In the genomic region with DNA sequence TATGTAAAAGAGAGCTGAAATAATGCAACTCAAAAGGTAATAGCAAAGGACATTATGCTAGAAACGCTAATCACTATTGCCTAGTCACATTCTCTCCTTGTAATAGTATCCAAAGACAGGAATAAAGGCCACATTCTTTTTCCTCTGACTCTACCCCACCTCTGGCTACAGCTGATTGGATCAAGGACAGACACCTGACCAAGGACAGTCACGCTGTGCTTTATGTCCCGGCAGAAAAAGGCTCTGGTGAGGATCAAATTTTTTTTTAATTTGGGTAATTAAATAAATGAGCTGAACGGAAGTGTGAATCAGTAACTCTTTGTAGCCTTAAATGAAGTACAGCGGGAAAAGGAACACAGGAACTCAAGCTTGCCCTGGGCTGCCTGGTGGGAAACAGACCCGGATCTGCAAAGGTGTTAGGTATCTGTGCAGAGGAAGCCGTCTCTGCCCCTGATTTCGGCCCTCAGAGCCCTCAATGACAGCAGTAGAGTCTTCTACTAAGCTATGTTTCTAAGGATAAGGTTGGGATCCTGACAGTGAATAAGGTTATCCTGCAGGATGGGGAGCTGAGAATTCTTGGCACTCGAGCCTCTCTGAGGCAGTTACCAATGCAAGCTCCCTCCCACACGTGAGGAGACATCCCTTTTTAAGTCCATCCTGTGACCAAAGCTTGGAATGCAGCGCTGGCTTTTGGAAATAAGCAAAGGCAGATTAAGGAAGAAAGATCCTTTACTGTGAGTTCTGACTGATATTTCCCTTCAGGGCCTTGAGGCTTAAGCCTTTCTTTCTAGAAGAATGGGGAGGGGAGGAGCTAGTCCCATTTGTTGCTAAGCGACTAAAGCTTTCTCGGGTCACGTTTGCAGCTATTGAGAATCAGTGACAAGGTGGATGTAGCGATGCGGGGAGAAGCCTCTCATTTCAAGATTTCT, we compare ENCODE assay signal across 10 cellular contexts. TPM values are rescaled to one million over a fixed set of nuclear protein-coding genes. Genes with fewer than 3 reads are reported as not detected.
DNase-seq lines count a peak whose midpoint lies in the region; FAIRE-seq and TF ChIP-seq lines count a peak whose summit lies in the region.
"Had no signal": no experiment of that assay in that cellular context is flagged by ENCODE, and none has a peak within 500 bp of the region (broad histone marks: within the 10 kb centered on the region; RNA-seq: fewer than 3 reads in every experiment).

No MANE protein-coding gene starts in this region.

- H3K9ac ChIP-seq in mesendoderm (ENCODE audit: low read length): peak overlapping the region; percentile 14

- H4K8ac ChIP-seq in mesendoderm (ENCODE audit: low read depth, low read length): no peak overlapping the region

- H3K36me3 ChIP-seq in mesendoderm (ENCODE audit: control insufficient read depth, insufficient read depth, low read length): no peaks in the 10 kb centered on the region

- no peak overlapping the region for H3K4me3 ChIP-seq in mesendoderm (ENCODE audit: low read length)

- peak overlapping the region; percentile 41 for H3K4me2 ChIP-seq in mesendoderm (ENCODE audit: low read length)

- H3K56ac ChIP-seq in mesendoderm (ENCODE audit: low read length): peak overlapping the region; percentile 18

- DNase-seq in DMS79 (lab: John Stamatoyannopoulos, UW): peak; percentile 1
- peak; percentile 69 for DNase-seq in NCI-H1436 (lab: John Stamatoyannopoulos, UW)
- peak; percentile 58 for DNase-seq in dedifferentiated amniotic fluid mesenchymal stem cell (ENCODE audit: extremely low spot score)
- DNase-seq in mesendoderm: peak; percentile 95
- DNase-seq in H54 (ENCODE audit: insufficient read length, low spot score): no peak
- no peak for DNase-seq in activated naive CD4-positive, alpha-beta T cell treated with Interleukin-2 at 50 U/mL for 16 hours
- no peak for DNase-seq in SKM-1 (lab: John Stamatoyannopoulos, UW; ENCODE audit: unreplicated experiment)
- no peak for DNase-seq in NCI-H2029 treated with DMSO at 0.1 percent for 48 hours (lab: John Stamatoyannopoulos, UW)
- DNase-seq: Karpas-422, T1000 had no signal

- H2AK5ac ChIP-seq in mesendoderm (ENCODE audit: low read length): no peak overlapping the region

- no peak overlapping the region for H3K4ac ChIP-seq in mesendoderm (ENCODE audit: low read depth, low read length)

- no peak overlapping the region for H2BK120ac ChIP-seq in mesendoderm (ENCODE audit: low read depth, low read length)

- peak overlapping the region; percentile 42 for H3K27ac ChIP-seq in mesendoderm (ENCODE audit: low read depth, low read length)

- H3K23ac ChIP-seq in mesendoderm (ENCODE audit: low read length): no peak overlapping the region

- H3K27me3 ChIP-seq in mesendoderm (ENCODE audit: insufficient read depth, low read length, poor library complexity): no peaks in the 10 kb centered on the region

- H2BK15ac ChIP-seq in mesendoderm (replicated peaks; ENCODE audit: low read depth): no peak overlapping the region

- no CpG with 5 or more reads among the region's 16 CpGs for WGBS in mesendoderm (ENCODE audit: extremely low coverage, insufficient coverage, low lambda C conversion rate)

- no peak overlapping the region for H2BK5ac ChIP-seq in mesendoderm (ENCODE audit: low read length)

- FAIRE-seq in H54 (lab: Jason Lieb, UNC): no peak

- no peaks in the 10 kb centered on the region for H3K79me1 ChIP-seq in mesendoderm (ENCODE audit: low read length)

- H3K18ac ChIP-seq in mesendoderm (ENCODE audit: low read length): no peak overlapping the region

- H3K79me2 ChIP-seq in mesendoderm (ENCODE audit: control insufficient read depth, insufficient read depth, low read length): no peaks in the 10 kb centered on the region

- H4K5ac ChIP-seq in mesendoderm (ENCODE audit: low read length): no peak overlapping the region

- no peak for TF ChIP-seq POLR2A in H54 (IDR thresholded peaks at IDR 0.05; ENCODE audit: low read depth, low read length)

- H3K4me1 ChIP-seq in mesendoderm (ENCODE audit: control insufficient read depth, low read depth, low read length): no peaks in the 10 kb centered on the region

RNA-seq across cellular contexts. Expression of a gene that starts 37.8 kb away (rescaled TPM):
- 1.1 TPM for polyA plus RNA-seq in mesendoderm (2013, experiment 1 of 2)
- 1.0 TPM for polyA plus RNA-seq in mesendoderm (2013, experiment 2 of 2)

Comparison
In these comparisons a context has a peak if more than half of its experiments do, and no peak if none do; other contexts are left out.
1. DNase-seq: peak in DMS79 (single experiment), NCI-H1436 (single experiment), dedifferentiated amniotic fluid mesenchymal stem cell (single experiment) and mesendoderm (single experiment); none in H54 (single experiment), activated naive CD4-positive, alpha-beta T cell treated with Interleukin-2 at 50 U/mL for 16 hours (single experiment), SKM-1 (single experiment) and NCI-H2029 treated with DMSO at 0.1 percent for 48 hours (single experiment).